ENCODE assay signal across 23 cellular contexts in the genomic region with DNA sequence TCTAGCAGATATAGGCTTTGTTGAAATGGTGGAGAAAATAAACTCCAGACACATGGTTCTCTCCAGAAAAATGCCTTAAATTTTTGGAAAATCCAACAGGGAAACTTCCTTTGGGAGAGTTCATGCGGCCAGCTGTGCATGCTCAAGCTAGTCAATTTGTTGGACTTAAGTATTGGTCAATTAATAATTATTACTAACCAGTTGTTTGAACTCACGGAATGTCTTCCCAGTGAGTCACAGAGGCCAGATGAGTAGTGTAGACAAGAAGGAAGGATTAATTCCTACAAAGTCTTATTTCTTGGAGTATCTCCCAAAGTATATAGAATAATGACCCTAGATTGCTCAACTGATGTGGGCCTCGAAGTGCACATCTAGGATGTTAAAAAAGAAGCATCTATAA.
"Had no signal": no experiment of that assay in that cellular context is flagged by ENCODE, and none has a peak within 500 bp of the region (broad histone marks: within the 10 kb centered on the region; RNA-seq: fewer than 3 reads in every experiment).

No MANE protein-coding gene starts in this region.

- H3K9me3 Mint-ChIP-seq: activated CD4-positive, alpha-beta T cell treated with anti-CD3 and anti-CD28 coated beads, Interleukin-2, amount 10 ng/mL, durations not matched to agents 7 days and 5 days; activated naive CD4-positive, alpha-beta T cell treated with anti-CD3 and anti-CD28 coated beads, Interleukin-2, amount 10 ng/mL, durations not matched to agents 7 days and 5 days; memory B cell; T-helper 1 cell treated with Interleukin-12 subunit alpha and Interleukin-12 subunit beta and Interleukin-4 antibody, amounts not matched to agents 30 μg/mL and 1 μg/mL, for 36 hours had no signal

- H3K4me1 Mint-ChIP-seq: activated CD4-positive, alpha-beta T cell treated with anti-CD3 and anti-CD28 coated beads, Interleukin-2, amount 10 ng/mL, durations not matched to agents 7 days and 5 days; activated naive CD4-positive, alpha-beta T cell treated with anti-CD3 and anti-CD28 coated beads, Interleukin-2, amount 10 ng/mL, durations not matched to agents 7 days and 5 days; memory B cell; naive B cell; neural crest cell had no signal

- H3K27me3 ChIP-seq: gastrocnemius medialis, right atrium auricular region, tibial nerve, uterus had no signal

- H3K36me3 ChIP-seq: gastrocnemius medialis, right atrium auricular region, tibial nerve, uterus had no signal

- ATAC-seq: gastrocnemius medialis, mucosa of descending colon had no signal

- H3K27me3 Mint-ChIP-seq: activated CD4-positive, alpha-beta T cell treated with anti-CD3 and anti-CD28 coated beads, Interleukin-2, amount 10 ng/mL, durations not matched to agents 7 days and 5 days; activated naive CD4-positive, alpha-beta T cell treated with anti-CD3 and anti-CD28 coated beads, Interleukin-2, amount 10 ng/mL, durations not matched to agents 7 days and 5 days; memory B cell; naive B cell; progenitor cell of endocrine pancreas; stimulated activated naive CD8-positive, alpha-beta T cell treated with anti-CD3 and anti-CD28 coated beads, Interleukin-15, Interleukin-2, amounts not matched to agents 100 ng/mL and 50 ng/mL, for 24 hours had no signal

- H3K9me3 ChIP-seq: gastrocnemius medialis, mucosa of descending colon, right atrium auricular region, tibial nerve, uterus had no signal

- DNase-seq: activated CD4-positive, alpha-beta T cell treated with anti-CD3 and anti-CD28 coated beads, Interleukin-2, amount 10 ng/mL, durations not matched to agents 7 days and 5 days; activated CD8-positive, alpha-beta memory T cell treated with anti-CD3 and anti-CD28 coated beads for 24 hours; activated CD8-positive, alpha-beta memory T cell treated with anti-CD3 and anti-CD28 coated beads, Interleukin-2, amount 50 U/mL, for 48 hours; activated effector memory CD4-positive, alpha-beta T cell treated with Interleukin-2 at 50 U/mL for 16 hours; activated naive CD4-positive, alpha-beta T cell treated with anti-CD3 and anti-CD28 coated beads, Interleukin-2, amount 10 ng/mL, durations not matched to agents 7 days and 5 days; activated T-cell treated with anti-CD3 and anti-CD28 coated beads, Interleukin-2, amount 50 U/mL, for 48 hours; dermis blood vessel endothelial cell; effector memory CD4-positive, alpha-beta T cell; gastrocnemius medialis; head of caudate nucleus; mucosa of descending colon; naive B cell; small intestine; stimulated activated CD4-positive, alpha-beta T cell treated with anti-CD3 and anti-CD28 coated beads, Interleukin-15, amount 100 ng/mL, for 24 hours; stimulated activated CD4-positive, alpha-beta T cell treated with anti-CD3 and anti-CD28 coated beads, Interleukin-2, amount 100 ng/mL, for 48 hours; uterus had no signal

- H3K4me1 ChIP-seq: gastrocnemius medialis, right atrium auricular region, uterus had no signal

- H3K4me3 Mint-ChIP-seq: activated CD4-positive, alpha-beta T cell treated with anti-CD3 and anti-CD28 coated beads, Interleukin-2, amount 10 ng/mL, durations not matched to agents 7 days and 5 days; activated naive CD4-positive, alpha-beta T cell treated with anti-CD3 and anti-CD28 coated beads, Interleukin-2, amount 10 ng/mL, durations not matched to agents 7 days and 5 days; memory B cell; naive B cell; neural crest cell; stimulated activated naive CD8-positive, alpha-beta T cell treated with anti-CD3 and anti-CD28 coated beads, Interleukin-15, Interleukin-2, amounts not matched to agents 100 ng/mL and 50 ng/mL, for 24 hours; T-helper 1 cell treated with Interleukin-12 subunit alpha and Interleukin-12 subunit beta and Interleukin-4 antibody, amounts not matched to agents 30 μg/mL and 1 μg/mL, for 36 hours had no signal

- H3K4me3 ChIP-seq: gastrocnemius medialis, mucosa of descending colon, right atrium auricular region, tibial nerve, uterus had no signal

- H3K27ac Mint-ChIP-seq: activated CD4-positive, alpha-beta T cell treated with anti-CD3 and anti-CD28 coated beads, Interleukin-2, amount 10 ng/mL, durations not matched to agents 7 days and 5 days; activated naive CD4-positive, alpha-beta T cell treated with anti-CD3 and anti-CD28 coated beads, Interleukin-2, amount 10 ng/mL, durations not matched to agents 7 days and 5 days; memory B cell; naive B cell; progenitor cell of endocrine pancreas; stimulated activated naive CD8-positive, alpha-beta T cell treated with anti-CD3 and anti-CD28 coated beads, Interleukin-15, Interleukin-2, amounts not matched to agents 100 ng/mL and 50 ng/mL, for 24 hours; T-helper 1 cell treated with Interleukin-12 subunit alpha and Interleukin-12 subunit beta and Interleukin-4 antibody, amounts not matched to agents 30 μg/mL and 1 μg/mL, for 36 hours had no signal

- H3K27ac ChIP-seq: gastrocnemius medialis, right atrium auricular region, tibial nerve, uterus had no signal

- H3K36me3 Mint-ChIP-seq: activated naive CD4-positive, alpha-beta T cell treated with anti-CD3 and anti-CD28 coated beads, Interleukin-2, amount 10 ng/mL, durations not matched to agents 7 days and 5 days; memory B cell; naive B cell had no signal
